Comparison of ENCODE assay signal across 15 cellular contexts in genomic region chr19:10685210-10685609, GRCh38.
"Had no signal": no experiment of that assay in that cellular context is flagged by ENCODE, and none has a peak within 500 bp of the region (broad histone marks: within the 10 kb centered on the region; RNA-seq: fewer than 3 reads in every experiment).

No MANE protein-coding gene starts in this region.

- H3K27me3 ChIP-seq: foreskin keratinocyte, heart left ventricle, right atrium auricular region, SJSA1, stomach, tibial artery, uterus had no signal

- H3K4me1 ChIP-seq: foreskin keratinocyte, lower lobe of right lung, SJSA1, uterus had no signal

- H3K27me3 Mint-ChIP-seq: activated T-helper 17 cell treated with anti-CD3 and anti-CD28 coated beads, Interleukin-2, amount 50 U/mL, for 72 hours had no signal

- H3K9me3 Mint-ChIP-seq: activated naive CD4-positive, alpha-beta T cell treated with anti-CD3 and anti-CD28 coated beads for 36 hours; activated T-helper 17 cell treated with anti-CD3 and anti-CD28 coated beads, Interleukin-2, amount 50 U/mL, for 72 hours; T-helper 2 cell treated with Interferon-gamma antibody and Interleukin-4, amounts not matched to agents 5 μg/mL and 100 μg/mL, for 36 hours had no signal

- H3K27ac ChIP-seq: foreskin keratinocyte, lower lobe of right lung, SJSA1, skin epidermis, stomach, tibial artery, uterus had no signal

- DNase-seq: activated CD4-positive, alpha-beta T cell treated with anti-CD3 and anti-CD28 coated beads, Interleukin-2, amount 50 U/mL, for 1 hour; activated naive CD4-positive, alpha-beta T cell treated with anti-CD3 and anti-CD28 coated beads for 36 hours; foreskin keratinocyte; heart left ventricle; left colon; lower lobe of right lung; stomach; tibial artery; uterus had no signal

- ATAC-seq: activated T-helper 17 cell treated with anti-CD3 and anti-CD28 coated beads, Interleukin-2, amount 50 U/mL, for 72 hours; foreskin keratinocyte; heart left ventricle; left colon; lower lobe of right lung had no signal

- H3K4me3 ChIP-seq: heart left ventricle, lower lobe of right lung, right atrium auricular region, SJSA1, skin epidermis, stomach, tibial artery, uterus had no signal

- H3K4me1 Mint-ChIP-seq: activated T-helper 17 cell treated with anti-CD3 and anti-CD28 coated beads, Interleukin-2, amount 50 U/mL, for 72 hours had no signal

- H3K9me3 ChIP-seq: heart left ventricle, lower lobe of right lung, right atrium auricular region, SJSA1, stomach, tibial artery, uterus had no signal

- H3K27ac Mint-ChIP-seq: activated naive CD4-positive, alpha-beta T cell treated with anti-CD3 and anti-CD28 coated beads for 36 hours; activated T-helper 17 cell treated with anti-CD3 and anti-CD28 coated beads, Interleukin-2, amount 50 U/mL, for 72 hours; T-helper 2 cell treated with Interferon-gamma antibody and Interleukin-4, amounts not matched to agents 5 μg/mL and 100 μg/mL, for 36 hours had no signal

- H3K4me3 Mint-ChIP-seq: activated naive CD4-positive, alpha-beta T cell treated with anti-CD3 and anti-CD28 coated beads for 36 hours; activated T-helper 17 cell treated with anti-CD3 and anti-CD28 coated beads, Interleukin-2, amount 50 U/mL, for 72 hours; T-helper 2 cell treated with Interferon-gamma antibody and Interleukin-4, amounts not matched to agents 5 μg/mL and 100 μg/mL, for 36 hours had no signal

- H3K36me3 ChIP-seq: uterus had no signal

- FAIRE-seq: colon had no signal
